In genomic region chr11:9461068-9461759, GRCh38 we compare ENCODE assay signal across 8 cellular contexts.
DNase-seq lines count a peak whose midpoint lies in the region; ATAC-seq, FAIRE-seq and TF ChIP-seq lines count a peak whose summit lies in the region.

No MANE protein-coding gene starts in this region.

- peak overlapping the region; percentile 87 for H3K4me2 ChIP-seq in OCI-LY1 (ENCODE audit: low read length)

- H3K9ac ChIP-seq in OCI-LY1 (ENCODE audit: low read length) (peak overlapping the region; percentile 90), mucosa of rectum (ENCODE audit: low read depth in 1 of 2, low read length in 2 of 2) (peak overlapping the region; percentile 88 to 97)

- H3K27ac Mint-ChIP-seq in activated T-cell treated with anti-CD3 and anti-CD28 coated beads, Interleukin-2, amount 50 U/mL, for 24 hours, result peak overlapping the region; percentile 99

- peak; percentile 42 for ATAC-seq in GM21390 (IDR thresholded peaks at IDR 0.05; ENCODE audit: unreplicated experiment)

- no peak for FAIRE-seq in D721Med (lab: Jason Lieb, UNC)

- H3K4me3 Mint-ChIP-seq in activated T-cell treated with anti-CD3 and anti-CD28 coated beads, Interleukin-2, amount 50 U/mL, for 24 hours, result peak overlapping the region; percentile 97

- H3F3A ChIP-seq in OCI-LY1 (ENCODE audit: insufficient read depth, low read length), result peaks cover 5% of the 10 kb centered on the region

- no peak overlapping the region for H2AFZ ChIP-seq in OCI-LY1 (ENCODE audit: low read length)

- peaks cover 23% of the 10 kb centered on the region for H3K36me3 Mint-ChIP-seq in activated T-cell treated with anti-CD3 and anti-CD28 coated beads, Interleukin-2, amount 50 U/mL, for 24 hours (ENCODE audit: low read depth)

- H4K20me1 ChIP-seq in OCI-LY1 (ENCODE audit: insufficient read depth, low read length), result no peaks in the 10 kb centered on the region

- H3K27me3 Mint-ChIP-seq in activated T-cell treated with anti-CD3 and anti-CD28 coated beads, Interleukin-2, amount 50 U/mL, for 24 hours, result no peaks in the 10 kb centered on the region

- peaks cover 24% of the 10 kb centered on the region for H3K79me2 ChIP-seq in OCI-LY1 (ENCODE audit: insufficient read depth, low read length)

- DNase-seq in D721Med (ENCODE audit: insufficient read length, low spot score) (peak; percentile 68), HUDEP-2 (lab: John Stamatoyannopoulos, UW; ENCODE audit: unreplicated experiment in 76 of 76) (peak in 75 of 76 experiments; percentile 8 to 89 (median 74)), erythroblast (lab: John Stamatoyannopoulos, UW) (peak; percentile 92 to 94)
- DNase-seq in activated T-cell treated with anti-CD3 and anti-CD28 coated beads, Interleukin-2, amount 50 U/mL, for 24 hours, result peak; percentile 89
- DNase-seq in stimulated activated CD8-positive, alpha-beta memory T cell treated with anti-CD3 and anti-CD28 coated beads, Interleukin-4, amount 100 ng/mL, for 48 hours, result peak; percentile 83

- peaks cover 31% of the 10 kb centered on the region for H3K4me1 Mint-ChIP-seq in activated T-cell treated with anti-CD3 and anti-CD28 coated beads, Interleukin-2, amount 50 U/mL, for 24 hours (ENCODE audit: low read depth)

- H3K9me3 ChIP-seq in OCI-LY1 (ENCODE audit: low read length) (no peaks in the 10 kb centered on the region), mucosa of rectum (ENCODE audit: control insufficient read depth in 2 of 2, low read length in 2 of 2) (no peaks in the 10 kb centered on the region)

- peak overlapping the region; percentile 66 for H3K4me3 ChIP-seq in OCI-LY1 (ENCODE audit: low read depth, low read length, poor library complexity, severe bottlenecking)
- H3K4me3 ChIP-seq in mucosa of rectum (ENCODE audit: low read length in 2 of 2), result peak overlapping the region; percentile 84 to 86

- H3K27ac ChIP-seq in OCI-LY1 (ENCODE audit: low read depth, low read length, poor library complexity, severe bottlenecking) (peak overlapping the region; percentile 93), mucosa of rectum (ENCODE audit: low read depth in 2 of 2, low read length in 2 of 2) (peak overlapping the region; percentile 97 to 99)

- H3K4me1 ChIP-seq in OCI-LY1 (ENCODE audit: insufficient read depth, low read length, severe bottlenecking) (peaks cover 26% of the 10 kb centered on the region), mucosa of rectum (ENCODE audit: control insufficient read depth in 2 of 2, insufficient read depth in 2 of 2, low read length in 2 of 2) (peaks cover 5 to 6% of the 10 kb centered on the region in 2 donors)

- H3K9me2 ChIP-seq in OCI-LY1 (ENCODE audit: low read depth, low read length), result no peaks in the 10 kb centered on the region

- H3K36me3 ChIP-seq in OCI-LY1 (ENCODE audit: insufficient read depth, low read length) (peaks cover 4% of the 10 kb centered on the region; the same call in 1 of the 2 replicates), mucosa of rectum (ENCODE audit: control insufficient read depth in 2 of 2, insufficient read depth in 2 of 2, low read length in 2 of 2) (peaks cover 0 to 3% of the 10 kb centered on the region in 2 donors)

- TF ChIP-seq POLR2A in erythroblast (IDR thresholded peaks at IDR 0.05; ENCODE audit: low read length), result peak; percentile 96

- H3K9me3 Mint-ChIP-seq in activated T-cell treated with anti-CD3 and anti-CD28 coated beads, Interleukin-2, amount 50 U/mL, for 24 hours, result no peaks in the 10 kb centered on the region

- TF ChIP-seq CTCF in D721Med (IDR thresholded peaks at IDR 0.05; ENCODE audit: insufficient read depth, missing control alignments) (no peak), OCI-LY1 (IDR thresholded peaks at IDR 0.05; ENCODE audit: low read length) (no peak)

- no peaks in the 10 kb centered on the region for H3K27me3 ChIP-seq in OCI-LY1 (ENCODE audit: insufficient read depth, low read length)
- no peaks in the 10 kb centered on the region for H3K27me3 ChIP-seq in mucosa of rectum (ENCODE audit: control insufficient read depth in 2 of 2, insufficient read depth in 2 of 2, low read length in 2 of 2)

Comparison
In these comparisons a context has a peak if more than half of its experiments do, and no peak if none do; other contexts are left out.
1. Peak in every context shown above with its lines: DNase-seq, ATAC-seq, H3K4me3 ChIP-seq and H3K27ac ChIP-seq.